Comparison of ENCODE assay signal across 8 cellular contexts in the genomic region with DNA sequence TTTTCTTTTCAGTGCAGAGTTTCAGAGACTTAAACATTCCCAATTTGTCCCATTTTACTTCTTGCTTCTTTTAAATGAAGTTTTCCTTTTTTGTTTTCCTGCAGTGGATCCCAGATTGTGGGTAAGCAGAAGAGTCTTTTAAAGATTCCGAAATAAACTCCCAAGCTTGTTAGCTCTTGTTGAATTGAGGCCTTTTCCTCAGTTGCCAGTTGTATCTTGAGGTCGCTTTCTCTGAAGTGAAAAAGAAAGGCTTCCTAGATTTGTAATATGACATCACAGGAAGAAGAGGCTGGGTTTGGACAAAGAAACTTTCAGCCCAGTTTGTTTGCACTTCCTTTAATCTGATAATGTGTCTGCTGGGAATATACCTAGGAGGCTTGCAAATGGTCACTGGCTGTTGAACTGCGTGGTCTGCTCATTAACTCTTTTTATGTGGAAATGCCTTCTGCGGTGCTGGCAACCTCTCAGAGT. TPM values are rescaled to one million over a fixed set of nuclear protein-coding genes. Genes with fewer than 3 reads are reported as not detected.
A peak's percentile ranks its signal among the peaks of the same experiment; 100 is the strongest.
DNase-seq lines count a peak whose midpoint lies in the region; ATAC-seq and TF ChIP-seq lines count a peak whose summit lies in the region.

A gene with protein sequence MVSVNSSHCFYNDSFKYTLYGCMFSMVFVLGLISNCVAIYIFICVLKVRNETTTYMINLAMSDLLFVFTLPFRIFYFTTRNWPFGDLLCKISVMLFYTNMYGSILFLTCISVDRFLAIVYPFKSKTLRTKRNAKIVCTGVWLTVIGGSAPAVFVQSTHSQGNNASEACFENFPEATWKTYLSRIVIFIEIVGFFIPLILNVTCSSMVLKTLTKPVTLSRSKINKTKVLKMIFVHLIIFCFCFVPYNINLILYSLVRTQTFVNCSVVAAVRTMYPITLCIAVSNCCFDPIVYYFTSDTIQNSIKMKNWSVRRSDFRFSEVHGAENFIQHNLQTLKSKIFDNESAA (minus strand): TSS at position 233 of the 471 bp plus-strand sequence. CDS start 690 bp downstream, outside the sequence.

- DNase-seq in AG08396 (ENCODE audit: low spot score) (peak; percentile 23), Kasumi-1 (lab: John Stamatoyannopoulos, UW) (peak; percentile 49 to 70), iPS-NIHi11 (ENCODE audit: low spot score) (peak; percentile 50), sciatic nerve (ENCODE audit: low spot score) (no peak), epidermal melanocyte (ENCODE audit: insufficient read length, low spot score) (no peak)

- peaks cover 11 to 27% (median 22%) of the 10 kb centered on the region in 5 experiments for H3K9me3 Mint-ChIP-seq in brain

- peak within 1 kb of the TSS; percentile 9 to 96 (median 82) for H3K4me3 Mint-ChIP-seq in brain

- peaks cover 13% of the 10 kb centered on the region for H3K4me1 Mint-ChIP-seq in brain

- intact Hi-C loops in sciatic nerve (cut with DNase I), result loop anchor here (5.0 kb wide), 1 partner anchor 1536 kb away; no protein-coding TSS in a partner anchor

- H3K27me3 Mint-ChIP-seq in brain, result no peaks in the 10 kb centered on the region

- TF ChIP-seq CTCF in brain (conservative IDR thresholded peaks at IDR 0.05), result no peak

- peak within 1 kb of the TSS in 4 of 5 experiments; percentile 81 to 99 (median 90) for H3K27ac Mint-ChIP-seq in brain

- ATAC-seq in sciatic nerve, result peak; percentile 92
- ATAC-seq in GM19324 (IDR thresholded peaks at IDR 0.05; ENCODE audit: low FRiP score, unreplicated experiment), result no peak
- ATAC-seq in GM21825 (IDR thresholded peaks at IDR 0.05; ENCODE audit: unreplicated experiment), result no peak

- peaks cover 73% of the 10 kb centered on the region for H3K36me3 Mint-ChIP-seq in brain

RNA-seq across cellular contexts. Expression of the gene that starts here (rescaled TPM):
- 1.0 TPM for polyA plus RNA-seq in brain (ENCODE audit: insufficient read depth, low read depth, low replicate concordance)
- total RNA-seq in sciatic nerve, result 55.0 TPM

Comparison
In these comparisons a context has a peak if more than half of its experiments do, and no peak if none do; other contexts are left out.
1. DNase-seq: peak in AG08396 (single experiment), Kasumi-1 (2 of 2) and iPS-NIHi11 (single experiment); none in sciatic nerve (single experiment) and epidermal melanocyte (single experiment).